In genomic region chr7:80634505-80634904, GRCh38 we compare ENCODE assay signal across 13 cellular contexts.
DNase-seq lines count a peak whose midpoint lies in the region; ATAC-seq, FAIRE-seq and TF ChIP-seq lines count a peak whose summit lies in the region.
"Had no signal": no experiment of that assay in that cellular context is flagged by ENCODE, and none has a peak within 500 bp of the region (broad histone marks: within the 10 kb centered on the region; RNA-seq: fewer than 3 reads in every experiment).

No MANE protein-coding gene starts in this region.

- H3K4me1 ChIP-seq in neutrophil (ENCODE audit: control insufficient read depth in 1 of 2, insufficient read depth in 1 of 2, low read depth in 1 of 2, low read length in 1 of 2), result peaks cover 55 to 64% of the 10 kb centered on the region in 2 experiments

- TF ChIP-seq CTCF in neutrophil (IDR thresholded peaks at IDR 0.05), result no peak
- no peak for TF ChIP-seq CTCF in D721Med (IDR thresholded peaks at IDR 0.05; ENCODE audit: insufficient read depth, missing control alignments)

- no peaks in the 10 kb centered on the region for H3K36me3 Mint-ChIP-seq in dendritic cell treated with granulocyte-macrophage colony-stimulating factor and Interleukin-4, amounts not matched to agents 40 ng/mL and 50 ng/mL, for 4 days (ENCODE audit: low read depth)
- H3K36me3 Mint-ChIP-seq: mesothelial cell of epicardium had no signal

- no peaks in the 10 kb centered on the region for H3K36me3 ChIP-seq in neutrophil

- intact Hi-C loops in dendritic cell treated with granulocyte-macrophage colony-stimulating factor and Interleukin-4, amounts not matched to agents 40 ng/mL and 50 ng/mL, for 4 days (cut with micrococcal nuclease), result no loop called here

- H3K4me1 Mint-ChIP-seq in dendritic cell treated with granulocyte-macrophage colony-stimulating factor and Interleukin-4, amounts not matched to agents 40 ng/mL and 50 ng/mL, for 4 days (ENCODE audit: low read depth), result peaks cover 27% of the 10 kb centered on the region

- peak overlapping the region; percentile 79 for H3K27ac ChIP-seq in neutrophil

- H3K9me3 ChIP-seq in neutrophil, result no peaks in the 10 kb centered on the region

- no peaks in the 10 kb centered on the region for H3K27me3 ChIP-seq in neutrophil

- no peaks in the 10 kb centered on the region for H3K27me3 Mint-ChIP-seq in dendritic cell treated with granulocyte-macrophage colony-stimulating factor and Interleukin-4, amounts not matched to agents 40 ng/mL and 50 ng/mL, for 4 days

- peak overlapping the region in 1 of 2 experiments; percentile 30 for H3K4me3 ChIP-seq in neutrophil (ENCODE audit: low read depth in 1 of 2, low read length in 1 of 2)

- peak overlapping the region; percentile 60 for H3K27ac Mint-ChIP-seq in dendritic cell treated with granulocyte-macrophage colony-stimulating factor and Interleukin-4, amounts not matched to agents 40 ng/mL and 50 ng/mL, for 4 days
- H3K27ac Mint-ChIP-seq: mesothelial cell of epicardium had no signal

- DNase-seq in CD1c-positive myeloid dendritic cell (ENCODE audit: extremely low spot score) (peak; percentile 90), NCI-H2171 treated with DMSO at 0.1 percent for 48 hours (lab: John Stamatoyannopoulos, UW) (peak; percentile 63), NCI-H2227 treated with DMSO at 0.1 percent for 48 hours (lab: John Stamatoyannopoulos, UW) (no peak), D721Med (ENCODE audit: insufficient read length, low spot score) (no peak)
- DNase-seq: NCI-H1105; stimulated activated CD4-positive, alpha-beta T cell treated with anti-CD3 and anti-CD28 coated beads, Interleukin-2, amount 100 ng/mL, for 24 hours; SW 1271 had no signal

- no peaks in the 10 kb centered on the region for H3K9me3 Mint-ChIP-seq in dendritic cell treated with granulocyte-macrophage colony-stimulating factor and Interleukin-4, amounts not matched to agents 40 ng/mL and 50 ng/mL, for 4 days

- ATAC-seq in GM21737 (IDR thresholded peaks at IDR 0.05; ENCODE audit: unreplicated experiment) (no peak), GM21423 (IDR thresholded peaks at IDR 0.05; ENCODE audit: unreplicated experiment) (no peak)

- H3K4me3 Mint-ChIP-seq in dendritic cell treated with granulocyte-macrophage colony-stimulating factor and Interleukin-4, amounts not matched to agents 40 ng/mL and 50 ng/mL, for 4 days, result no peak overlapping the region
- H3K4me3 Mint-ChIP-seq: mesothelial cell of epicardium had no signal

- no peak for FAIRE-seq in D721Med (lab: Jason Lieb, UNC)
- FAIRE-seq: urothelium cell line had no signal

Comparison
In these comparisons a context has a peak if more than half of its experiments do, and no peak if none do; other contexts are left out.
1. DNase-seq: peak in CD1c-positive myeloid dendritic cell (single experiment) and NCI-H2171 treated with DMSO at 0.1 percent for 48 hours (single experiment); none in NCI-H2227 treated with DMSO at 0.1 percent for 48 hours (single experiment) and D721Med (single experiment).